2 cellular contexts compared by ENCODE assay signal in genomic region chr3:127853681-127854080, GRCh38.
A peak's percentile ranks its signal among the peaks of the same experiment; 100 is the strongest.
TF ChIP-seq lines count a peak whose summit lies in the region.

No MANE protein-coding gene starts in this region.

TF ChIP-seq in K562, 482 proteins besides CTCF, POLR2A, EP300 and RAD21 (continued from another document):
- TF ChIP-seq DEAF1 (CRISPR knock-in tag; IDR thresholded peaks at IDR 0.05) (0 out of 2 replicates have a peak, but pooled peaks have one; percentile 33), SMC3 (conservative IDR thresholded peaks at IDR 0.05; ENCODE audit: insufficient read depth, low read depth, low read length) (peak; percentile 40; the same call in 1 of the 2 replicates)

TF ChIP-seq in SK-N-SH treated with all-trans-retinoic acid at 6 μM for 48 hours, 23 proteins besides CTCF, POLR2A, EP300 and RAD21 (continued from another document):
- no peak for TF ChIP-seq CREB5 (CRISPR knock-in tag; IDR thresholded peaks at IDR 0.05; ENCODE audit: low read depth)
- no peak for TF ChIP-seq ARNTL (CRISPR knock-in tag; IDR thresholded peaks at IDR 0.05; ENCODE audit: borderline replicate concordance, low read depth)
- no peak for TF ChIP-seq ISL1 (CRISPR knock-in tag; IDR thresholded peaks at IDR 0.05)
- TF ChIP-seq ZC3H10 (CRISPR knock-in tag; IDR thresholded peaks at IDR 0.05), result no peak
- no peak for TF ChIP-seq TOX (CRISPR knock-in tag; IDR thresholded peaks at IDR 0.05; ENCODE audit: borderline replicate concordance)
- TF ChIP-seq ZNF8 (CRISPR knock-in tag; IDR thresholded peaks at IDR 0.05), result no peak
- TF ChIP-seq GLIS3 (CRISPR knock-in tag; IDR thresholded peaks at IDR 0.05), result no peak
- no peak for TF ChIP-seq ZNF565 (CRISPR knock-in tag; conservative IDR thresholded peaks at IDR 0.05; ENCODE audit: low read depth)
- TF ChIP-seq TCF4 (CRISPR knock-in tag; IDR thresholded peaks at IDR 0.05; ENCODE audit: borderline replicate concordance), result no peak
- no peak for TF ChIP-seq PATZ1 (CRISPR knock-in tag; IDR thresholded peaks at IDR 0.05; ENCODE audit: borderline replicate concordance)
- TF ChIP-seq ZFP30 (CRISPR knock-in tag; IDR thresholded peaks at IDR 0.05), result no peak
- no peak for TF ChIP-seq RARB (CRISPR knock-in tag; IDR thresholded peaks at IDR 0.05)
- no peak for TF ChIP-seq ESRRG (CRISPR knock-in tag; IDR thresholded peaks at IDR 0.05)
- no peak for TF ChIP-seq ZNF70 (CRISPR knock-in tag; IDR thresholded peaks at IDR 0.05)
- TF ChIP-seq SNAI2 (CRISPR knock-in tag; IDR thresholded peaks at IDR 0.05), result no peak
- TF ChIP-seq CSDC2 (CRISPR knock-in tag; IDR thresholded peaks at IDR 0.05), result no peak
- TF ChIP-seq PPARA (CRISPR knock-in tag; IDR thresholded peaks at IDR 0.05; ENCODE audit: borderline replicate concordance), result no peak
TF ChIP-seq in SK-N-SH treated with all-trans-retinoic acid at 6 μM for 48 hours: peak in this region for 0.
